Comparison of ENCODE assay signal across 17 cellular contexts in genomic region chr15:55110446-55110845, GRCh38.
DNase-seq lines count a peak whose midpoint lies in the region; ATAC-seq and TF ChIP-seq lines count a peak whose summit lies in the region.
"Had no signal": no experiment of that assay in that cellular context is flagged by ENCODE, and none has a peak within 500 bp of the region (broad histone marks: within the 10 kb centered on the region; RNA-seq: fewer than 3 reads in every experiment).

No MANE protein-coding gene starts in this region.

- WGBS in H9 (ENCODE audit: extremely low coverage, insufficient read length, low lambda C conversion rate) = no CpG with 5 or more reads among the region's 3 CpGs
- WGBS in mesendoderm (ENCODE audit: extremely low coverage, insufficient coverage, low lambda C conversion rate) = no CpG with 5 or more reads among the region's 3 CpGs

- peak; percentile 88 for ATAC-seq in WTC11
- ATAC-seq: T-cell had no signal

- H3K79me2 ChIP-seq in H9 (ENCODE audit: insufficient read depth, low read length) = no peaks in the 10 kb centered on the region
- no peaks in the 10 kb centered on the region for H3K79me2 ChIP-seq in mesendoderm (ENCODE audit: control insufficient read depth, insufficient read depth, low read length)

- DNase-seq in Calu3 (peak; percentile 5), H9 (peak; percentile 55), WTC11 (ENCODE audit: low spot score) (peak; percentile 21), mesendoderm (peak; percentile 53), T1000 (lab: John Stamatoyannopoulos, UW) (no peak)
- no peak for DNase-seq in stimulated activated CD8-positive, alpha-beta memory T cell treated with anti-CD3 and anti-CD28 coated beads, Interleukin-4, amount 100 ng/mL, for 48 hours
- DNase-seq in activated naive CD4-positive, alpha-beta T cell treated with anti-CD3 and anti-CD28 coated beads, Interleukin-2, amount 10 ng/mL, durations not matched to agents 7 days and 5 days = no peak
- DNase-seq: BE2C; CD4-positive, alpha-beta memory T cell; EL; NCI-H146; NCI-H446; NCI-H774; SJCRH30; T-cell had no signal

- H4K8ac ChIP-seq in H9 (replicated peaks; ENCODE audit: insufficient read length, low read depth, low read length) (no peak overlapping the region), mesendoderm (ENCODE audit: low read depth, low read length) (no peak overlapping the region)

- H3K36me3 ChIP-seq in mesendoderm (ENCODE audit: control insufficient read depth, insufficient read depth, low read length) = no peaks in the 10 kb centered on the region
- H3K36me3 ChIP-seq: BE2C, HAP-1, SJCRH30 had no signal

- H3K56ac ChIP-seq in H9 (ENCODE audit: insufficient read length, low read depth, low read length) (no peak overlapping the region), mesendoderm (ENCODE audit: low read length) (no peak overlapping the region)

- H3K27me3 ChIP-seq in H9 (ENCODE audit: insufficient read depth, low read length) (no peaks in the 10 kb centered on the region), mesendoderm (ENCODE audit: insufficient read depth, low read length, poor library complexity) (no peaks in the 10 kb centered on the region)
- H3K27me3 ChIP-seq: BE2C had no signal

- H2BK5ac ChIP-seq in H9 (ENCODE audit: insufficient read length, low read length) (no peak overlapping the region), mesendoderm (ENCODE audit: low read length) (no peak overlapping the region)

- TF ChIP-seq CTCF in Calu3 (IDR thresholded peaks at IDR 0.05; ENCODE audit: unreplicated experiment) (no peak), H9 (conservative IDR thresholded peaks at IDR 0.05) (no peak; the same call in 2 of the 3 replicates), WTC11 (IDR thresholded peaks at IDR 0.05) (no peak)

- H3K9ac ChIP-seq in H9 (ENCODE audit: extremely low read depth, insufficient read length, low read length) (no peak overlapping the region), mesendoderm (ENCODE audit: low read length) (no peak overlapping the region)

- no peak overlapping the region for H3K27ac Mint-ChIP-seq in Calu3 (ENCODE audit: unreplicated experiment)
- no peak overlapping the region for H3K27ac Mint-ChIP-seq in H9
- H3K27ac Mint-ChIP-seq in WTC11 = no peak overlapping the region
- no peak overlapping the region for H3K27ac Mint-ChIP-seq in activated naive CD4-positive, alpha-beta T cell treated with anti-CD3 and anti-CD28 coated beads, Interleukin-2, amount 10 ng/mL, durations not matched to agents 7 days and 5 days
- H3K27ac Mint-ChIP-seq: CD4-positive, alpha-beta memory T cell; IgD-negative memory B cell; T-cell had no signal

- H3K23ac ChIP-seq in H9 (ENCODE audit: insufficient read length, low read depth, low read length) (no peak overlapping the region), mesendoderm (ENCODE audit: low read length) (no peak overlapping the region)

- H3K9me3 Mint-ChIP-seq in Calu3 (ENCODE audit: low read depth, unreplicated experiment) = no peaks in the 10 kb centered on the region
- peaks cover 2 to 8% of the 10 kb centered on the region in 2 experiments; a peak in 1 of 5 replicates for H3K9me3 Mint-ChIP-seq in H9
- peaks cover 17% of the 10 kb centered on the region for H3K9me3 Mint-ChIP-seq in WTC11
- H3K9me3 Mint-ChIP-seq in activated naive CD4-positive, alpha-beta T cell treated with anti-CD3 and anti-CD28 coated beads, Interleukin-2, amount 10 ng/mL, durations not matched to agents 7 days and 5 days = no peaks in the 10 kb centered on the region
- H3K9me3 Mint-ChIP-seq: IgD-negative memory B cell, T-cell had no signal

- H2BK12ac ChIP-seq in H9 (ENCODE audit: insufficient read length, low read depth, low read length) = no peak overlapping the region

- H3K4me1 Mint-ChIP-seq in Calu3 (ENCODE audit: low read depth, unreplicated experiment) (no peaks in the 10 kb centered on the region), H9 (peaks cover 8 to 23% of the 10 kb centered on the region in 2 experiments), WTC11 (peaks cover 22% of the 10 kb centered on the region)
- H3K4me1 Mint-ChIP-seq in activated naive CD4-positive, alpha-beta T cell treated with anti-CD3 and anti-CD28 coated beads, Interleukin-2, amount 10 ng/mL, durations not matched to agents 7 days and 5 days = no peaks in the 10 kb centered on the region
- H3K4me1 Mint-ChIP-seq: CD4-positive, alpha-beta memory T cell; T-cell had no signal

- no peak overlapping the region for H3K18ac ChIP-seq in H9 (ENCODE audit: insufficient read length, low read depth, low read length)
- no peak overlapping the region for H3K18ac ChIP-seq in mesendoderm (ENCODE audit: low read length)

- no peaks in the 10 kb centered on the region for H3K36me3 Mint-ChIP-seq in Calu3 (ENCODE audit: insufficient read depth, unreplicated experiment)
- H3K36me3 Mint-ChIP-seq in H9 (ENCODE audit: insufficient read depth in 1 of 3, low read depth in 3 of 3) = peaks cover 0 to 14% (median 0%) of the 10 kb centered on the region in 3 experiments; a peak in 3 of 7 replicates
- H3K36me3 Mint-ChIP-seq in WTC11 = peaks cover 11% of the 10 kb centered on the region
- H3K36me3 Mint-ChIP-seq in activated naive CD4-positive, alpha-beta T cell treated with anti-CD3 and anti-CD28 coated beads, Interleukin-2, amount 10 ng/mL, durations not matched to agents 7 days and 5 days = no peaks in the 10 kb centered on the region
- H3K36me3 Mint-ChIP-seq: CD4-positive, alpha-beta memory T cell; T-cell had no signal

- H3K4ac ChIP-seq in H9 (ENCODE audit: low read depth, low read length) (no peak overlapping the region), mesendoderm (ENCODE audit: low read depth, low read length) (no peak overlapping the region)

- no peak overlapping the region for H3T11ph ChIP-seq in H9 (ENCODE audit: low read length)

- POLR2A ChIA-PET in WTC11 (lab: Charles Lee) = no interaction called here

- H3K14ac ChIP-seq in H9 (ENCODE audit: insufficient read depth, low read length) = no peak overlapping the region

- H3K27ac ChIP-seq in H9 (ENCODE audit: insufficient read length, low read depth, low read length) (no peak overlapping the region), mesendoderm (ENCODE audit: low read depth, low read length) (no peak overlapping the region)
- H3K27ac ChIP-seq: SJCRH30 had no signal

- no peaks in the 10 kb centered on the region for H3K23me2 ChIP-seq in H9 (ENCODE audit: insufficient read length, low read depth, low read length, poor library complexity, severe bottlenecking)

- no peaks in the 10 kb centered on the region for H3K9me3 ChIP-seq in H9 (ENCODE audit: control insufficient read depth, low read depth, low read length)
- H3K9me3 ChIP-seq: BE2C, HAP-1, SJCRH30 had no signal

- no peak overlapping the region for H4K91ac ChIP-seq in H9 (ENCODE audit: insufficient read length, low read depth, low read length)

- H2AK5ac ChIP-seq in H9 (ENCODE audit: insufficient read length, low read length) (no peak overlapping the region), mesendoderm (ENCODE audit: low read length) (no peak overlapping the region)

- H3K79me1 ChIP-seq in H9 (ENCODE audit: insufficient read depth, low read depth, low read length, poor library complexity, severe bottlenecking) (no peaks in the 10 kb centered on the region), mesendoderm (ENCODE audit: low read length) (no peaks in the 10 kb centered on the region)

- peaks cover 2% of the 10 kb centered on the region; the same call in 1 of the 2 replicates for H3K4me1 ChIP-seq in H9 (ENCODE audit: insufficient read depth, low read length)
- H3K4me1 ChIP-seq in mesendoderm (ENCODE audit: control insufficient read depth, low read depth, low read length) = no peaks in the 10 kb centered on the region
- H3K4me1 ChIP-seq: BE2C, HAP-1, SJCRH30 had no signal

- intact Hi-C loops in Calu3 (cut with micrococcal nuclease; ENCODE audit: unreplicated experiment) = no loop called here

- no peak overlapping the region for H3K4me3 ChIP-seq in mesendoderm (ENCODE audit: low read length)
- H3K4me3 ChIP-seq: HAP-1, SJCRH30 had no signal

- no TSS peak for BruUV-seq in Calu3 (replicated peaks; lab: Mats Ljungman, UMichigan)

- H3K4me3 Mint-ChIP-seq in Calu3 (ENCODE audit: low read depth, unreplicated experiment) (no peak overlapping the region), H9 (no peak overlapping the region), WTC11 (no peak overlapping the region)
- H3K4me3 Mint-ChIP-seq in activated naive CD4-positive, alpha-beta T cell treated with anti-CD3 and anti-CD28 coated beads, Interleukin-2, amount 10 ng/mL, durations not matched to agents 7 days and 5 days = no peak overlapping the region
- H3K4me3 Mint-ChIP-seq: CD4-positive, alpha-beta memory T cell; IgD-negative memory B cell; T-cell had no signal

- H2BK15ac ChIP-seq in H9 (ENCODE audit: low read depth, low read length) = no peak overlapping the region
- no peak overlapping the region for H2BK15ac ChIP-seq in mesendoderm (replicated peaks; ENCODE audit: low read depth)

- H4K20me1 ChIP-seq in H9 (ENCODE audit: control insufficient read depth, insufficient read depth, insufficient read length) = no peaks in the 10 kb centered on the region

- H4K5ac ChIP-seq in H9 (ENCODE audit: insufficient read length, low read depth, low read length) (no peak overlapping the region), mesendoderm (ENCODE audit: low read length) (no peak overlapping the region)

- H3K27me3 Mint-ChIP-seq in Calu3 (ENCODE audit: unreplicated experiment) = peaks cover 3% of the 10 kb centered on the region
- H3K27me3 Mint-ChIP-seq in H9 (ENCODE audit: low read depth) = no peaks in the 10 kb centered on the region
- no peaks in the 10 kb centered on the region for H3K27me3 Mint-ChIP-seq in WTC11 (ENCODE audit: low read depth)
- no peaks in the 10 kb centered on the region for H3K27me3 Mint-ChIP-seq in activated naive CD4-positive, alpha-beta T cell treated with anti-CD3 and anti-CD28 coated beads, Interleukin-2, amount 10 ng/mL, durations not matched to agents 7 days and 5 days
- H3K27me3 Mint-ChIP-seq: IgD-negative memory B cell had no signal

- no peak overlapping the region for H2AFZ ChIP-seq in H9 (ENCODE audit: low read length)

- H2BK120ac ChIP-seq in H9 (ENCODE audit: low read depth, low read length, poor library complexity, severe bottlenecking) (no peak overlapping the region), mesendoderm (ENCODE audit: low read depth, low read length) (no peak overlapping the region)

- no peak overlapping the region for H3K4me2 ChIP-seq in H9 (ENCODE audit: insufficient read depth, insufficient read length, low read length)
- H3K4me2 ChIP-seq in mesendoderm (ENCODE audit: low read length) = no peak overlapping the region

- CTCF ChIA-PET in Calu3 (lab: Charles Lee) = no interaction called here
- CTCF ChIA-PET in WTC11 (lab: Charles Lee) = interaction anchor here (0.9 to 1.3 kb wide), 3 partner anchors 58 to 402 kb away, joined by 3 to 6 read pairs (median 4); no protein-coding TSS in a partner anchor
- CTCF ChIA-PET in activated naive CD4-positive, alpha-beta T cell treated with anti-CD3 and anti-CD28 coated beads, Interleukin-2, amount 10 ng/mL, durations not matched to agents 7 days and 5 days (lab: Charles Lee) = interaction anchor here (0.6 to 1.3 kb wide), 2 partner anchors 65 to 329 kb away, joined by 3 read pairs; no protein-coding TSS in a partner anchor

- H2BK20ac ChIP-seq in H9 (ENCODE audit: low read depth, low read length, poor library complexity, severe bottlenecking) = no peak overlapping the region

Comparison
In these comparisons a context has a peak if more than half of its experiments do, and no peak if none do; other contexts are left out.
1. DNase-seq: peak in Calu3 (single experiment), H9 (single experiment), WTC11 (single experiment) and mesendoderm (single experiment); none in stimulated activated CD8-positive, alpha-beta memory T cell treated with anti-CD3 and anti-CD28 coated beads, Interleukin-4, amount 100 ng/mL, for 48 hours (single experiment), T1000 (single experiment) and activated naive CD4-positive, alpha-beta T cell treated with anti-CD3 and anti-CD28 coated beads, Interleukin-2, amount 10 ng/mL, durations not matched to agents 7 days and 5 days (single experiment).